Comparison of ENCODE assay signal across 2 cellular contexts in the genomic region with DNA sequence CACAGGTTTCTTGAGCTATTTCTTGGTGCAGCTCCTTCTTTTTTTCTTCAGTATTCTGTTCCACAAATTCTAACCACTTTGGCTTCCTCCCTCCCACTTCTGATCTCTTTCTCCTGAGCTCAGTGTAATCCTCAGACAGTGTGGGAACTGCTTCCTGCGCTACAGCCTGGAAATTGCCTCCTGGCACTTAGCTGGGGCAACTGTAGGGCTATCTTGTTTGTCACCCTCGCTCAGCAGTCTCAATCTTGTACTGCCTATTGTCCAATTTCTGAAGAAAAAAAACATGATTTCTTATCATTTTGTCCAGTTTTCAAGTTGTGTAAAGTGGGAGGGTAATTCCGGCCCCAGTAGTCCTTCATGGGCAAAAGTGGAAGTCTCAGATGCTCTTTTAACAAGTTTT.
TF ChIP-seq lines count a peak whose summit lies in the region.

No MANE protein-coding gene starts in this region.

TF ChIP-seq in HEK293, 187 proteins besides CTCF, POLR2A, EP300 and RAD21:
- TF ChIP-seq ZNF768 (tag by site-specific recombination; IDR thresholded peaks at IDR 0.05): no peak
- peak; percentile 27; the same call in 1 of the 2 replicates for TF ChIP-seq ZNF335 (tag by site-specific recombination; conservative IDR thresholded peaks at IDR 0.05)

TF ChIP-seq in K562, 482 proteins besides CTCF, POLR2A, EP300 and RAD21:
- TF ChIP-seq CBFA2T3 (IDR thresholded peaks at IDR 0.05) (peak; percentile 32; the same call in 1 of the 2 replicates), SMARCB1 (IDR thresholded peaks at IDR 0.05; ENCODE audit: insufficient read length, low read depth) (no peak), KAT7 (CRISPR knock-in tag; IDR thresholded peaks at IDR 0.05; ENCODE audit: borderline replicate concordance) (no peak)
